8 cellular contexts compared by ENCODE assay signal in genomic region chr4:113673450-113673849, GRCh38.
DNase-seq lines count a peak whose midpoint lies in the region; ATAC-seq and TF ChIP-seq lines count a peak whose summit lies in the region.

No MANE protein-coding gene starts in this region.

- H3K4me3 ChIP-seq in epithelial cell of proximal tubule (ENCODE audit: low read depth, low read length), result no peak overlapping the region
- H3K4me3 ChIP-seq in sigmoid colon, result no peak overlapping the region

- peak overlapping the region; percentile 67 for H3K27ac Mint-ChIP-seq in T-helper 1 cell treated with Interleukin-12 subunit alpha and Interleukin-12 subunit beta and Interleukin-4 antibody, amounts not matched to agents 30 μg/mL and 1 μg/mL, for 36 hours
- H3K27ac Mint-ChIP-seq in stimulated activated naive B cell treated with anti-CD40 and anti-IgM and Interleukin-4, amounts not matched to agents 10 μg/mL and 1 μg/mL and 100 μg/mL, for 72 hours, result peak overlapping the region; percentile 56

- H3K36me3 Mint-ChIP-seq in T-helper 1 cell treated with Interleukin-12 subunit alpha and Interleukin-12 subunit beta and Interleukin-4 antibody, amounts not matched to agents 30 μg/mL and 1 μg/mL, for 36 hours (ENCODE audit: low read depth), result peaks cover 32% of the 10 kb centered on the region
- H3K36me3 Mint-ChIP-seq in stimulated activated naive B cell treated with anti-CD40 and anti-IgM and Interleukin-4, amounts not matched to agents 10 μg/mL and 1 μg/mL and 100 μg/mL, for 72 hours, result peaks cover 26 to 37% of the 10 kb centered on the region in 2 donors

- peaks cover 47% of the 10 kb centered on the region for H3K4me1 Mint-ChIP-seq in T-helper 1 cell treated with Interleukin-12 subunit alpha and Interleukin-12 subunit beta and Interleukin-4 antibody, amounts not matched to agents 30 μg/mL and 1 μg/mL, for 36 hours (ENCODE audit: low read depth)
- H3K4me1 Mint-ChIP-seq in stimulated activated naive B cell treated with anti-CD40 and anti-IgM and Interleukin-4, amounts not matched to agents 10 μg/mL and 1 μg/mL and 100 μg/mL, for 72 hours, result peaks cover 32 to 52% of the 10 kb centered on the region in 2 donors

- peak; percentile 16 for TF ChIP-seq CTCF in epithelial cell of proximal tubule (conservative IDR thresholded peaks at IDR 0.05; ENCODE audit: low read depth, low read length)
- TF ChIP-seq CTCF in sigmoid colon (IDR thresholded peaks at IDR 0.05), result no peak

- DNase-seq in AG20443 (ENCODE audit: low spot score) (peak; percentile 8), epithelial cell of proximal tubule (ENCODE audit: low read depth) (peak; percentile 13), NCI-H1092 (lab: John Stamatoyannopoulos, UW) (no peak), sigmoid colon (no peak)
- DNase-seq in stimulated activated naive B cell treated with anti-CD40 and anti-IgM and Interleukin-4, amounts not matched to agents 10 μg/mL and 1 μg/mL and 100 μg/mL, for 72 hours, result peak; percentile 17

- H3K4me3 Mint-ChIP-seq in T-helper 1 cell treated with Interleukin-12 subunit alpha and Interleukin-12 subunit beta and Interleukin-4 antibody, amounts not matched to agents 30 μg/mL and 1 μg/mL, for 36 hours, result no peak overlapping the region
- H3K4me3 Mint-ChIP-seq in stimulated activated naive B cell treated with anti-CD40 and anti-IgM and Interleukin-4, amounts not matched to agents 10 μg/mL and 1 μg/mL and 100 μg/mL, for 72 hours, result no peak overlapping the region

- H3K36me3 ChIP-seq in sigmoid colon, result peaks cover 0 to 5% (median 0%) of the 10 kb centered on the region in 4 donors

- ATAC-seq in GM18867 (IDR thresholded peaks at IDR 0.05; ENCODE audit: unreplicated experiment), result peak; percentile 93
- ATAC-seq in HG03025 (IDR thresholded peaks at IDR 0.05; ENCODE audit: low FRiP score, unreplicated experiment), result peak; percentile 79
- ATAC-seq in stimulated activated naive B cell treated with anti-CD40 and anti-IgM and Interleukin-4, amounts not matched to agents 10 μg/mL and 1 μg/mL and 100 μg/mL, for 72 hours (replicated peaks), result peak; percentile 96 to 97

- TF ChIP-seq POLR2A in sigmoid colon (IDR thresholded peaks at IDR 0.05), result no peak

- intact Hi-C loops in sigmoid colon (cut with DNase I), result no loop called here

- H3K4me1 ChIP-seq in sigmoid colon, result peaks cover 0 to 36% (median 28%) of the 10 kb centered on the region in 4 donors

- H3K27me3 ChIP-seq in sigmoid colon, result no peaks in the 10 kb centered on the region

- no peak overlapping the region for H3K27ac ChIP-seq in sigmoid colon

- no peaks in the 10 kb centered on the region for H3K27me3 Mint-ChIP-seq in T-helper 1 cell treated with Interleukin-12 subunit alpha and Interleukin-12 subunit beta and Interleukin-4 antibody, amounts not matched to agents 30 μg/mL and 1 μg/mL, for 36 hours (ENCODE audit: low read depth)
- H3K27me3 Mint-ChIP-seq in stimulated activated naive B cell treated with anti-CD40 and anti-IgM and Interleukin-4, amounts not matched to agents 10 μg/mL and 1 μg/mL and 100 μg/mL, for 72 hours, result no peaks in the 10 kb centered on the region

- no peaks in the 10 kb centered on the region for H3K9me3 Mint-ChIP-seq in T-helper 1 cell treated with Interleukin-12 subunit alpha and Interleukin-12 subunit beta and Interleukin-4 antibody, amounts not matched to agents 30 μg/mL and 1 μg/mL, for 36 hours
- H3K9me3 Mint-ChIP-seq in stimulated activated naive B cell treated with anti-CD40 and anti-IgM and Interleukin-4, amounts not matched to agents 10 μg/mL and 1 μg/mL and 100 μg/mL, for 72 hours, result no peaks in the 10 kb centered on the region

- H3K9me3 ChIP-seq in sigmoid colon, result no peaks in the 10 kb centered on the region

- TF ChIP-seq EP300 in sigmoid colon (IDR thresholded peaks at IDR 0.05), result no peak

- 98 to 99% methylated on average over 2 of the region's 2 CpGs for WGBS in sigmoid colon, 2 donors

Comparison
In these comparisons a context has a peak if more than half of its experiments do, and no peak if none do; other contexts are left out.
1. DNase-seq: peak in AG20443 (single experiment), epithelial cell of proximal tubule (single experiment) and stimulated activated naive B cell treated with anti-CD40 and anti-IgM and Interleukin-4, amounts not matched to agents 10 μg/mL and 1 μg/mL and 100 μg/mL, for 72 hours (single experiment); none in NCI-H1092 (single experiment) and sigmoid colon (single experiment).
2. Peak in every context shown above with its lines, with median percentiles within 50 percentile points of each other: ATAC-seq.